18 cellular contexts compared by ENCODE assay signal in the genomic region with DNA sequence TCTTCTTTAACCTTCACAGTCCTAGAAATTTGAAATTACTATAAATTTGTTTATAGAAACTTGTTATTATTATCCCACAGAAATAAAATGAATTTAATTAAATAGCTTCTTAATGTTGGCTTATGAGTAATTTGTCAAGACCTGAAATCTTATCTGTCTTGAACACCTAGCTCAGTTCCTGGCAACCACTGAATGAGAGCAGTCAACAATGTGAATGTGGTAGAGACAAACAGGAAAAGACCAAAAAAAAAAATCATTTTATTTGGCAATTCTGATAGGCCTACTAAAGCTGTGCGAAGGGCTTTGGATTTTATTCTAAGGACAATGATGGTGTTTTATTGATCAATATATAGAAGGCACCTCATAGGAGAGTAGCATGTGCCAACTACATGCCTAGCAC.
DNase-seq lines count a peak whose midpoint lies in the region; TF ChIP-seq lines count a peak whose summit lies in the region.
"Had no signal": no experiment of that assay in that cellular context is flagged by ENCODE, and none has a peak within 500 bp of the region (broad histone marks: within the 10 kb centered on the region; RNA-seq: fewer than 3 reads in every experiment).

No MANE protein-coding gene starts in this region.

- H3K36me3 Mint-ChIP-seq in HFFc6 (ENCODE audit: low read depth): peaks cover 14% of the 10 kb centered on the region
- H3K36me3 Mint-ChIP-seq: mesothelial cell of epicardium had no signal

- WGBS in thyroid gland, 2 donors: 86 to 87% methylated on average over 1 of the region's 1 CpG

- in situ Hi-C loops in HAP-1 (cut with MboI; ENCODE audit: low sequenced_read_pairs): no loop called here

- no peaks in the 10 kb centered on the region for H3K27me3 Mint-ChIP-seq in HFFc6 (ENCODE audit: insufficient read depth)
- H3K27me3 Mint-ChIP-seq: activated naive CD8-positive, alpha-beta T cell treated with anti-CD3 and anti-CD28 coated beads for 36 hours had no signal

- peaks cover 12 to 17% of the 10 kb centered on the region in 2 donors for H3K4me1 ChIP-seq in thyroid gland
- H3K4me1 ChIP-seq in HAP-1: peaks cover 7% of the 10 kb centered on the region; the same call in 1 of the 2 replicates

- DNase-seq in HFFc6 (no peak), lung microvascular endothelial cell (ENCODE audit: low read depth in 2 of 2) (peak; percentile 50 to 65), thyroid gland (no peak), GM19240 (ENCODE audit: insufficient read length, low spot score) (no peak), HAP-1 (ENCODE audit: low spot score in 2 of 2) (no peak), DMS79 (lab: John Stamatoyannopoulos, UW) (no peak)
- peak; percentile 7 for DNase-seq in central memory CD4-positive, alpha-beta T cell
- DNase-seq: activated CD8-positive, alpha-beta memory T cell treated with anti-CD3 and anti-CD28 coated beads for 24 hours; activated naive CD8-positive, alpha-beta T cell treated with anti-CD3 and anti-CD28 coated beads for 36 hours; BE2C; effector CD4-positive, alpha-beta T cell; Kasumi-1; NCI-H1417 treated with DMSO at 0.1 percent for 48 hours; NCI-H69 had no signal

- H3K36me3 ChIP-seq in thyroid gland: no peaks in the 10 kb centered on the region
- H3K36me3 ChIP-seq in HAP-1 (replicated peaks): no peaks in the 10 kb centered on the region
- H3K36me3 ChIP-seq: BE2C, SJCRH30 had no signal

- no peak for TF ChIP-seq CTCF in HFFc6 (IDR thresholded peaks at IDR 0.05)
- no peak for TF ChIP-seq CTCF in thyroid gland (IDR thresholded peaks at IDR 0.05)

- H3K9me3 Mint-ChIP-seq in HFFc6: peaks cover 4% of the 10 kb centered on the region
- H3K9me3 Mint-ChIP-seq: activated naive CD8-positive, alpha-beta T cell treated with anti-CD3 and anti-CD28 coated beads for 36 hours; mesothelial cell of epicardium; stimulated activated memory B cell treated with anti-CD40 and anti-IgM and Interleukin-4, amounts not matched to agents 10 μg/mL and 1 μg/mL and 100 μg/mL, for 72 hours; T-helper 2 cell treated with Interferon-gamma antibody and Interleukin-4, amounts not matched to agents 5 μg/mL and 100 μg/mL, for 36 hours had no signal

- H3K4me3 ChIP-seq in thyroid gland (replicated peaks in 1 of 3) (no peak overlapping the region), HAP-1 (no peak overlapping the region)
- H3K4me3 ChIP-seq: SJCRH30 had no signal

- no peaks in the 10 kb centered on the region for H3K9me3 ChIP-seq in thyroid gland
- H3K9me3 ChIP-seq in HAP-1: no peaks in the 10 kb centered on the region
- H3K9me3 ChIP-seq: BE2C, SJCRH30 had no signal

- H3K27ac Mint-ChIP-seq in HFFc6: peak overlapping the region; percentile 89
- H3K27ac Mint-ChIP-seq: activated naive CD8-positive, alpha-beta T cell treated with anti-CD3 and anti-CD28 coated beads for 36 hours; stimulated activated memory B cell treated with anti-CD40 and anti-IgM and Interleukin-4, amounts not matched to agents 10 μg/mL and 1 μg/mL and 100 μg/mL, for 72 hours; T-helper 2 cell treated with Interferon-gamma antibody and Interleukin-4, amounts not matched to agents 5 μg/mL and 100 μg/mL, for 36 hours had no signal

- no peak for TF ChIP-seq POLR2A in thyroid gland (IDR thresholded peaks at IDR 0.05)

- no peak overlapping the region for H3K4me3 Mint-ChIP-seq in HFFc6
- H3K4me3 Mint-ChIP-seq: activated naive CD8-positive, alpha-beta T cell treated with anti-CD3 and anti-CD28 coated beads for 36 hours; mesothelial cell of epicardium; stimulated activated memory B cell treated with anti-CD40 and anti-IgM and Interleukin-4, amounts not matched to agents 10 μg/mL and 1 μg/mL and 100 μg/mL, for 72 hours; T-helper 2 cell treated with Interferon-gamma antibody and Interleukin-4, amounts not matched to agents 5 μg/mL and 100 μg/mL, for 36 hours had no signal

- intact Hi-C loops in thyroid gland (cut with DNase I): no loop called here

- H3K27me3 ChIP-seq in thyroid gland: no peaks in the 10 kb centered on the region
- H3K27me3 ChIP-seq in HAP-1 (ENCODE audit: low read depth): no peaks in the 10 kb centered on the region
- H3K27me3 ChIP-seq: BE2C, SJCRH30 had no signal

- H3K27ac ChIP-seq in thyroid gland: peak overlapping the region; percentile 22 to 65 (median 62)

- H3K4me1 Mint-ChIP-seq in HFFc6 (ENCODE audit: low read depth): peaks cover 67% of the 10 kb centered on the region

Comparison
In these comparisons a context has a peak if more than half of its experiments do, and no peak if none do; other contexts are left out.
1. DNase-seq: peak in central memory CD4-positive, alpha-beta T cell (single experiment) and lung microvascular endothelial cell (2 of 2); none in HFFc6 (single experiment), thyroid gland (0 of 2), GM19240 (single experiment), HAP-1 (0 of 2) and DMS79 (single experiment).